Comparison of ENCODE assay signal across 1 cellular context in the genomic region with DNA sequence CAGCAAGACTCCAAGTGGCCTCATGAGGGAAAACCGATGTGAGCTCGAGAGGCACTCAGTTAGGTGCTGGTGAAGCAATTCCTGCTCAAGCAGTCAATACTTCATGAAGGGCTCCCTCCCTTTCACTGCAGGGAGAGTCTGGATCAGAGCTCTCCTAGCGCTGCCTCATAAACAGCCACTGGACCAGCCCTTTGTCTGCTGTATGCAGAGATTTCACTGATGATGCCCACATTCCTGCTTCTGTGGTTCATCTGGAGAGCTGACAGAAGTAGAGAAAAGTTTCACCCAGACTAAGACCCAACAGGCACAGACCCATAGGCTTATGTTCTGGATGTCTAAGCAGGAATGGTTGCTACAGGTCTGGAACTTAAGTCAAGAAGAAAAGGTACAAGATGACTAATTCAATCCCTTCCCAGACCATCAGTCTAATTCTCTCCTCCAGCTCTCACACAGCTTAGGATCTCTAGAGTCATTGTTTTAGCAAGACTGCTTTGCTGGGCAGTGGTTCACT.
TF ChIP-seq lines count a peak whose summit lies in the region.

No MANE protein-coding gene starts in this region.

TF ChIP-seq in GM23338, 12 proteins besides CTCF, POLR2A, EP300 and RAD21 (continued from another document):
- TF ChIP-seq ETS1 (IDR thresholded peaks at IDR 0.05) (no peak), STAT1 (IDR thresholded peaks at IDR 0.05; ENCODE audit: unreplicated experiment) (no peak), POLR2AphosphoS5 (IDR thresholded peaks at IDR 0.05; ENCODE audit: low read depth) (no peak)
- TF ChIP-seq, protein P1, sequence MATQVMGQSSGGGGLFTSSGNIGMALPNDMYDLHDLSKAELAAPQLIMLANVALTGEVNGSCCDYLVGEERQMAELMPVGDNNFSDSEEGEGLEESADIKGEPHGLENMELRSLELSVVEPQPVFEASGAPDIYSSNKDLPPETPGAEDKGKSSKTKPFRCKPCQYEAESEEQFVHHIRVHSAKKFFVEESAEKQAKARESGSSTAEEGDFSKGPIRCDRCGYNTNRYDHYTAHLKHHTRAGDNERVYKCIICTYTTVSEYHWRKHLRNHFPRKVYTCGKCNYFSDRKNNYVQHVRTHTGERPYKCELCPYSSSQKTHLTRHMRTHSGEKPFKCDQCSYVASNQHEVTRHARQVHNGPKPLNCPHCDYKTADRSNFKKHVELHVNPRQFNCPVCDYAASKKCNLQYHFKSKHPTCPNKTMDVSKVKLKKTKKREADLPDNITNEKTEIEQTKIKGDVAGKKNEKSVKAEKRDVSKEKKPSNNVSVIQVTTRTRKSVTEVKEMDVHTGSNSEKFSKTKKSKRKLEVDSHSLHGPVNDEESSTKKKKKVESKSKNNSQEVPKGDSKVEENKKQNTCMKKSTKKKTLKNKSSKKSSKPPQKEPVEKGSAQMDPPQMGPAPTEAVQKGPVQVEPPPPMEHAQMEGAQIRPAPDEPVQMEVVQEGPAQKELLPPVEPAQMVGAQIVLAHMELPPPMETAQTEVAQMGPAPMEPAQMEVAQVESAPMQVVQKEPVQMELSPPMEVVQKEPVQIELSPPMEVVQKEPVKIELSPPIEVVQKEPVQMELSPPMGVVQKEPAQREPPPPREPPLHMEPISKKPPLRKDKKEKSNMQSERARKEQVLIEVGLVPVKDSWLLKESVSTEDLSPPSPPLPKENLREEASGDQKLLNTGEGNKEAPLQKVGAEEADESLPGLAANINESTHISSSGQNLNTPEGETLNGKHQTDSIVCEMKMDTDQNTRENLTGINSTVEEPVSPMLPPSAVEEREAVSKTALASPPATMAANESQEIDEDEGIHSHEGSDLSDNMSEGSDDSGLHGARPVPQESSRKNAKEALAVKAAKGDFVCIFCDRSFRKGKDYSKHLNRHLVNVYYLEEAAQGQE (IDR thresholded peaks at IDR 0.05; ENCODE audit: unreplicated experiment), result no peak
- TF ChIP-seq, protein P2, sequence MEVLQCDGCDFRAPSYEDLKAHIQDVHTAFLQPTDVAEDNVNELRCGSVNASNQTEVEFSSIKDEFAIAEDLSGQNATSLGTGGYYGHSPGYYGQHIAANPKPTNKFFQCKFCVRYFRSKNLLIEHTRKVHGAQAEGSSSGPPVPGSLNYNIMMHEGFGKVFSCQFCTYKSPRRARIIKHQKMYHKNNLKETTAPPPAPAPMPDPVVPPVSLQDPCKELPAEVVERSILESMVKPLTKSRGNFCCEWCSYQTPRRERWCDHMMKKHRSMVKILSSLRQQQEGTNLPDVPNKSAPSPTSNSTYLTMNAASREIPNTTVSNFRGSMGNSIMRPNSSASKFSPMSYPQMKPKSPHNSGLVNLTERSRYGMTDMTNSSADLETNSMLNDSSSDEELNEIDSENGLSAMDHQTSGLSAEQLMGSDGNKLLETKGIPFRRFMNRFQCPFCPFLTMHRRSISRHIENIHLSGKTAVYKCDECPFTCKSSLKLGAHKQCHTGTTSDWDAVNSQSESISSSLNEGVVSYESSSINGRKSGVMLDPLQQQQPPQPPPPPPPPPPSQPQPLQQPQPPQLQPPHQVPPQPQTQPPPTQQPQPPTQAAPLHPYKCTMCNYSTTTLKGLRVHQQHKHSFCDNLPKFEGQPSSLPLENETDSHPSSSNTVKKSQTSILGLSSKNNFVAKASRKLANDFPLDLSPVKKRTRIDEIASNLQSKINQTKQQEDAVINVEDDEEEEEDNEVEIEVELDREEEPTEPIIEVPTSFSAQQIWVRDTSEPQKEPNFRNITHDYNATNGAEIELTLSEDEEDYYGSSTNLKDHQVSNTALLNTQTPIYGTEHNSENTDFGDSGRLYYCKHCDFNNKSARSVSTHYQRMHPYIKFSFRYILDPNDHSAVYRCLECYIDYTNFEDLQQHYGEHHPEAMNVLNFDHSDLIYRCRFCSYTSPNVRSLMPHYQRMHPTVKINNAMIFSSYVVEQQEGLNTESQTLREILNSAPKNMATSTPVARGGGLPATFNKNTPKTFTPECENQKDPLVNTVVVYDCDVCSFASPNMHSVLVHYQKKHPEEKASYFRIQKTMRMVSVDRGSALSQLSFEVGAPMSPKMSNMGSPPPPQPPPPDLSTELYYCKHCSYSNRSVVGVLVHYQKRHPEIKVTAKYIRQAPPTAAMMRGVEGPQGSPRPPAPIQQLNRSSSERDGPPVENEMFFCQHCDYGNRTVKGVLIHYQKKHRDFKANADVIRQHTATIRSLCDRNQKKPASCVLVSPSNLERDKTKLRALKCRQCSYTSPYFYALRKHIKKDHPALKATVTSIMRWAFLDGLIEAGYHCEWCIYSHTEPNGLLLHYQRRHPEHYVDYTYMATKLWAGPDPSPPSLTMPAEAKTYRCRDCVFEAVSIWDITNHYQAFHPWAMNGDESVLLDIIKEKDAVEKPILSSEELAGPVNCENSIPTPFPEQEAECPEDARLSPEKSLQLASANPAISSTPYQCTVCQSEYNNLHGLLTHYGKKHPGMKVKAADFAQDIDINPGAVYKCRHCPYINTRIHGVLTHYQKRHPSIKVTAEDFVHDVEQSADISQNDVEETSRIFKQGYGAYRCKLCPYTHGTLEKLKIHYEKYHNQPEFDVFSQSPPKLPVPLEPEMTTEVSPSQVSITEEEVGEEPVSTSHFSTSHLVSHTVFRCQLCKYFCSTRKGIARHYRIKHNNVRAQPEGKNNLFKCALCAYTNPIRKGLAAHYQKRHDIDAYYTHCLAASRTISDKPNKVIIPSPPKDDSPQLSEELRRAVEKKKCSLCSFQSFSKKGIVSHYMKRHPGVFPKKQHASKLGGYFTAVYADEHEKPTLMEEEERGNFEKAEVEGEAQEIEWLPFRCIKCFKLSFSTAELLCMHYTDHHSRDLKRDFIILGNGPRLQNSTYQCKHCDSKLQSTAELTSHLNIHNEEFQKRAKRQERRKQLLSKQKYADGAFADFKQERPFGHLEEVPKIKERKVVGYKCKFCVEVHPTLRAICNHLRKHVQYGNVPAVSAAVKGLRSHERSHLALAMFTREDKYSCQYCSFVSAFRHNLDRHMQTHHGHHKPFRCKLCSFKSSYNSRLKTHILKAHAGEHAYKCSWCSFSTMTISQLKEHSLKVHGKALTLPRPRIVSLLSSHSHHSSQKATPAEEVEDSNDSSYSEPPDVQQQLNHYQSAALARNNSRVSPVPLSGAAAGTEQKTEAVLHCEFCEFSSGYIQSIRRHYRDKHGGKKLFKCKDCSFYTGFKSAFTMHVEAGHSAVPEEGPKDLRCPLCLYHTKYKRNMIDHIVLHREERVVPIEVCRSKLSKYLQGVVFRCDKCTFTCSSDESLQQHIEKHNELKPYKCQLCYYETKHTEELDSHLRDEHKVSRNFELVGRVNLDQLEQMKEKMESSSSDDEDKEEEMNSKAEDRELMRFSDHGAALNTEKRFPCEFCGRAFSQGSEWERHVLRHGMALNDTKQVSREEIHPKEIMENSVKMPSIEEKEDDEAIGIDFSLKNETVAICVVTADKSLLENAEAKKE (CRISPR knock-in tag; IDR thresholded peaks at IDR 0.05), result no peak
